Comparison of ENCODE assay signal across 8 cellular contexts in the genomic region with DNA sequence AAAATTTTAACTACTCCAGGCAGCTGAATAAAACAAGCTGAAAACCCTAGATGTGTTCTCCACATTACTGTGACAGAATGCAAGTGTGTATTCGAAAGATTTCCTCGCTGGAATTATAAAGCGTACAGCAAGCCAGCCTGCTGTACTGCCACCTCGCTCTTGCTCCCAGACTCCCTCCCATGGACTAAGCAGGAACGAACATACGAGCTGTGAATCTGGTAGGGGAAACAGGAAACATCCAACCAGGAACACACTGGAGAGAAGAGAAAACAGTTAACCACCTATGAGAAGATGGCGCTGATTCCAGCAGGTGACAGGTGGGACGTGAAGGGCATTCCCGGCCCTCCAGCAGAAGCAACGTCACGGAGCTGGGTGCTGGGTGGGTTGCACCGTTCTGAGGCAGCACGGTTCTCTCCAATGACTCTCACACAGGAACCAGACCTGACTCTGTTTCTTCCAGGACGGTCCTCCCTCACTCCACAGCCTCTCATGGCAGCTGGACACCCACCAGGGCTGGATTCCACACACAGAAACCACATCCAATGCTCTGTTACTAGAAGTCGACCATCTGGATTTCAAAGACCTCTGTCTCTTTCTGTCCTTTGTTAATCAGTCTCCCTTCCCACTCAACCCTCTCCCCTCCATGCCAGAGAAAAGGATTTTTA.
A peak's percentile ranks its signal among the peaks of the same experiment; 100 is the strongest.
DNase-seq lines count a peak whose midpoint lies in the region; ATAC-seq and TF ChIP-seq lines count a peak whose summit lies in the region.

No MANE protein-coding gene starts in this region.

- H3K27ac ChIP-seq in left lung, result peak overlapping the region; percentile 14 to 33
- peak overlapping the region; percentile 35 to 61 for H3K27ac ChIP-seq in thoracic aorta

- peaks cover 7 to 33% of the 10 kb centered on the region in 2 donors for H3K4me1 ChIP-seq in left lung
- H3K4me1 ChIP-seq in thoracic aorta (ENCODE audit: control insufficient read depth in 1 of 2, low read depth in 2 of 2), result peaks cover 7 to 44% of the 10 kb centered on the region in 2 donors

- ATAC-seq in left lung (peak; percentile 89), thoracic aorta (ENCODE audit: insufficient number of reproducible peaks, low FRiP score, low read depth) (peak; percentile 68), HG02852 (IDR thresholded peaks at IDR 0.05; ENCODE audit: unreplicated experiment) (no peak), GM19455 (IDR thresholded peaks at IDR 0.05; ENCODE audit: unreplicated experiment) (no peak)

- DNase-seq in NCI-H1417 (lab: John Stamatoyannopoulos, UW) (peak; percentile 3 to 53 (median 24)), NCI-H1417 treated with DMSO at 0.1 percent for 48 hours (lab: John Stamatoyannopoulos, UW) (no peak), cerebellum (ENCODE audit: low spot score) (peak; percentile 82), left lung (no peak), thoracic aorta (ENCODE audit: low spot score) (no peak), amniotic stem cell (lab: John Stamatoyannopoulos, UW) (no peak)

- H3K4me3 ChIP-seq in left lung (no peak overlapping the region), thoracic aorta (peak overlapping the region; percentile 62)

- intact Hi-C loops in left lung (cut with DNase I), result no loop called here

- H3K36me3 ChIP-seq in left lung (no peaks in the 10 kb centered on the region), thoracic aorta (no peaks in the 10 kb centered on the region)

- H3K9me3 ChIP-seq in left lung (no peaks in the 10 kb centered on the region), thoracic aorta (no peaks in the 10 kb centered on the region)

- TF ChIP-seq CTCF in left lung (IDR thresholded peaks at IDR 0.05) (peak; percentile 15 to 30), thoracic aorta (IDR thresholded peaks at IDR 0.05) (peak; percentile 57)

- H3K27me3 ChIP-seq in left lung, result no peaks in the 10 kb centered on the region
- no peaks in the 10 kb centered on the region for H3K27me3 ChIP-seq in thoracic aorta (replicated peaks; ENCODE audit: insufficient read depth)

Comparison
In these comparisons a context has a peak if more than half of its experiments do, and no peak if none do; other contexts are left out.
1. DNase-seq: peak in NCI-H1417 (3 of 3) and cerebellum (single experiment); none in NCI-H1417 treated with DMSO at 0.1 percent for 48 hours (single experiment), left lung (0 of 2), thoracic aorta (single experiment) and amniotic stem cell (single experiment).
2. ATAC-seq: peak in left lung (single experiment) and thoracic aorta (single experiment); none in HG02852 (single experiment) and GM19455 (single experiment).